In genomic region chr4:67714248-67714583, GRCh38 we compare ENCODE assay signal across 1 cellular context.
TF ChIP-seq lines count a peak whose summit lies in the region.

No MANE protein-coding gene starts in this region.

TF ChIP-seq in SK-N-SH treated with all-trans-retinoic acid at 6 μM for 48 hours, 23 proteins besides CTCF, POLR2A, EP300 and RAD21 (continued from another document):
- no peak for TF ChIP-seq CREB5 (CRISPR knock-in tag; IDR thresholded peaks at IDR 0.05; ENCODE audit: low read depth)
- no peak for TF ChIP-seq OSR1 (CRISPR knock-in tag; IDR thresholded peaks at IDR 0.05)
TF ChIP-seq in SK-N-SH treated with all-trans-retinoic acid at 6 μM for 48 hours: peak in this region for 0.
